In genomic region chr21:32728455-32729237, GRCh38 we compare ENCODE assay signal across 8 cellular contexts. TPM values are rescaled to one million over a fixed set of nuclear protein-coding genes. Genes with fewer than 3 reads are reported as not detected.
DNase-seq lines count a peak whose midpoint lies in the region; FAIRE-seq and TF ChIP-seq lines count a peak whose summit lies in the region.

No MANE protein-coding gene starts in this region.

- peak overlapping the region in 2 of 4 experiments; percentile 34 to 39; a peak in 2 of 7 replicates for H3K9ac ChIP-seq in H1 (replicated peaks in 1 of 4; ENCODE audit: extremely low read depth in 1 of 4, low read depth in 3 of 4, low read length in 3 of 4)

- no peaks in the 10 kb centered on the region for H3K79me2 ChIP-seq in H1 (ENCODE audit: control insufficient read depth in 1 of 2, insufficient read depth in 2 of 2, low read length in 2 of 2)

- peak overlapping the region; percentile 83 to 93 for H3K4me2 ChIP-seq in H1 (ENCODE audit: insufficient read depth in 1 of 2, low read depth in 2 of 2, low read length in 2 of 2)

- POLR2A ChIA-PET in H1 (lab: Charles Lee; ENCODE audit: partially characterized antibody): interaction anchor here (0.7 to 2.6 kb wide), 6 partner anchors 8 to 45 kb away, joined by 3 to 14 read pairs (median 6); partner anchors contain the start of gene PAXBP1

- no peak overlapping the region for H2BK5ac ChIP-seq in H1 (ENCODE audit: low read depth, low read length)

- H3K27ac ChIP-seq in 22Rv1 (peak overlapping the region; percentile 82), H1 (ENCODE audit: low read depth, low read length) (no peak overlapping the region)

- DNase-seq in G401 (ENCODE audit: low spot score) (peak; percentile 61), NOMO-1 treated with DMSO at 0.1 percent for 48 hours (lab: John Stamatoyannopoulos, UW; ENCODE audit: unreplicated experiment) (peak; percentile 70), H1 (ENCODE audit: low read depth in 1 of 2, low spot score in 2 of 2) (no peak), GM10266 (ENCODE audit: extremely low spot score) (no peak), epidermal melanocyte (ENCODE audit: insufficient read length, low spot score) (no peak)
- no peak for DNase-seq in effector CD8-positive, alpha-beta T cell (lab: John Stamatoyannopoulos, UW)

- no peaks in the 10 kb centered on the region for H3K27me3 ChIP-seq in H1 (replicated peaks in 1 of 4; ENCODE audit: control insufficient read depth in 3 of 4, extremely low read depth in 1 of 4, insufficient read depth in 3 of 4, low read length in 3 of 4)
- H3K27me3 ChIP-seq in neuron (ENCODE audit: insufficient read depth, low read length): no peaks in the 10 kb centered on the region

- H2AFZ ChIP-seq in H1 (ENCODE audit: low read length) (peak overlapping the region; percentile 54; the same call in 1 of the 2 replicates), neuron (ENCODE audit: low read depth, low read length) (peak overlapping the region; percentile 91)

- no peak overlapping the region for H4K5ac ChIP-seq in H1 (ENCODE audit: insufficient read length, low read depth, low read length)

- TF ChIP-seq CTCF in 22Rv1 (IDR thresholded peaks at IDR 0.05): no peak
- no peak for TF ChIP-seq CTCF in H1 (IDR thresholded peaks at IDR 0.05; ENCODE audit: control extremely low read depth in 1 of 3, insufficient read depth in 1 of 3, low read depth in 1 of 3, low read length in 3 of 3)
- no peak for TF ChIP-seq CTCF in GM10266 (IDR thresholded peaks at IDR 0.05; ENCODE audit: control insufficient read depth, insufficient read depth, low read depth, missing control alignments)

- no peak overlapping the region for H3K23ac ChIP-seq in H1 (ENCODE audit: insufficient read length)

- CTCF ChIA-PET in H1 (lab: Charles Lee; ENCODE audit: partially characterized antibody): interaction anchor here (0.9 to 1.8 kb wide), 7 partner anchors 28 to 128 kb away, joined by 3 to 6 read pairs (median 3); partner anchors contain the start of gene CFAP298

- no peak overlapping the region for H2AK5ac ChIP-seq in H1 (ENCODE audit: low read depth, low read length)

- 28% methylated on average over 16 of the region's 16 CpGs; no CpG with 5 or more reads in 1 of the 2 experiments for WGBS in H1 (ENCODE audit: extremely low coverage in 1 of 2, insufficient coverage in 1 of 2, insufficient read length in 1 of 2, insufficient replicate concordance in 2 of 2, low coverage in 1 of 2, low lambda C conversion rate in 2 of 2, missing lambda C conversion rate in 1 of 2), 2 experiments

- H4K20me1 ChIP-seq in H1 (replicated peaks in 1 of 2; ENCODE audit: control insufficient read depth in 1 of 2, insufficient read depth in 2 of 2, low read length in 2 of 2): peaks cover 0 to 2% of the 10 kb centered on the region in 2 experiments

- no peak overlapping the region for H3K18ac ChIP-seq in H1 (ENCODE audit: extremely low read depth, low read length)

- no peak overlapping the region for H3K14ac ChIP-seq in H1 (ENCODE audit: insufficient read length)

- no peak for TF ChIP-seq POLR2A in H1 (IDR thresholded peaks at IDR 0.05; ENCODE audit: control extremely low read depth in 1 of 2, low read depth in 2 of 2, low read length in 2 of 2)

- H3K4me3 ChIP-seq in H1 (ENCODE audit: extremely low read depth in 1 of 4, insufficient read depth in 2 of 4, low read depth in 3 of 4, low read length in 4 of 4) (peak overlapping the region; percentile 74 to 92 (median 84)), neuron (ENCODE audit: low read length) (peak overlapping the region; percentile 69)

- no peak for FAIRE-seq in H1 (lab: Jason Lieb, UNC)

- H2BK15ac ChIP-seq in H1 (ENCODE audit: low read length): no peak overlapping the region

- H3K79me1 ChIP-seq in H1 (ENCODE audit: low read depth, low read length): no peaks in the 10 kb centered on the region

- peaks cover 10% of the 10 kb centered on the region for H3K23me2 ChIP-seq in H1 (ENCODE audit: low read depth, low read length)

- peaks cover 0 to 4% (median 1%) of the 10 kb centered on the region in 4 experiments; a peak in 3 of 7 replicates for H3K4me1 ChIP-seq in H1 (replicated peaks in 1 of 4; ENCODE audit: control insufficient read depth in 3 of 4, insufficient read depth in 4 of 4, low read length in 3 of 4)
- H3K4me1 ChIP-seq in neuron (ENCODE audit: insufficient read depth, low read length): peaks cover 15% of the 10 kb centered on the region

- TF ChIP-seq EP300 in H1 (IDR thresholded peaks at IDR 0.05; ENCODE audit: borderline replicate concordance in 1 of 2, low read depth in 2 of 2, low read length in 2 of 2): no peak

- no peak overlapping the region for H2BK12ac ChIP-seq in H1 (ENCODE audit: low read depth, low read length)

- no peak overlapping the region for H3K4ac ChIP-seq in H1 (replicated peaks; ENCODE audit: insufficient read length, low read depth, low read length)

- peaks cover 0 to 8% (median 2%) of the 10 kb centered on the region in 4 experiments; a peak in 2 of 8 replicates for H3K36me3 ChIP-seq in H1 (ENCODE audit: control insufficient read depth in 2 of 4, insufficient read depth in 4 of 4, low read length in 3 of 4)
- H3K36me3 ChIP-seq in neuron (ENCODE audit: insufficient read depth, low read length): peaks cover 9% of the 10 kb centered on the region

- no peaks in the 10 kb centered on the region for H3K9me3 ChIP-seq in H1 (ENCODE audit: insufficient read depth in 2 of 2, low read depth in 1 of 2, low read length in 1 of 2)
- H3K9me3 ChIP-seq in neuron (ENCODE audit: low read length): no peaks in the 10 kb centered on the region

- no peak for TF ChIP-seq RAD21 in H1 (IDR thresholded peaks at IDR 0.05 in 1 of 2, conservative IDR thresholded peaks at IDR 0.05 in 1 of 2; ENCODE audit: low read depth in 2 of 2, low read length in 2 of 2)

- no peak overlapping the region for H2BK20ac ChIP-seq in H1 (ENCODE audit: low read length)

- in situ Hi-C loops in G401 (cut with HindIII; ENCODE audit: low sequenced_read_pairs): no loop called here

- H4K91ac ChIP-seq in H1 (replicated peaks; ENCODE audit: insufficient read length, low read length): no peak overlapping the region

- H2BK120ac ChIP-seq in H1 (replicated peaks; ENCODE audit: low read depth, low read length): no peak overlapping the region

- H4K8ac ChIP-seq in H1 (ENCODE audit: extremely low read depth, insufficient read depth, low read length): no peak overlapping the region

- no peak overlapping the region for H3K56ac ChIP-seq in H1 (replicated peaks; ENCODE audit: insufficient read length, low read depth, low read length)

TF ChIP-seq in H1, 55 proteins besides CTCF, POLR2A, EP300 and RAD21:
- TF ChIP-seq CBX8 (IDR thresholded peaks at IDR 0.05; ENCODE audit: borderline replicate concordance, low read depth, low read length): no peak
- TF ChIP-seq SAP30 (IDR thresholded peaks at IDR 0.05; ENCODE audit: insufficient read depth, insufficient replicate concordance, low read length): peak; percentile 97
- TF ChIP-seq TCF12 (IDR thresholded peaks at IDR 0.05; ENCODE audit: low read depth, low read length): 0 out of 2 replicates have a peak, but pooled peaks have one; percentile 58
- TF ChIP-seq YY1 (IDR thresholded peaks at IDR 0.05; ENCODE audit: low read depth, low read length): peak; percentile 16; the same call in 1 of the 2 replicates
- peak in 1 of 2 experiments; percentile 99; a peak in 2 of 4 replicates for TF ChIP-seq SIN3A (conservative IDR thresholded peaks at IDR 0.05 in 1 of 2, IDR thresholded peaks at IDR 0.05 in 1 of 2; ENCODE audit: low read depth in 1 of 2, low read length in 2 of 2)

RNA-seq across cellular contexts. Expression of gene SYNJ1, which starts 0.8 kb away (rescaled TPM):
- 1.0 and 1.8 TPM in 2 replicates for total RNA-seq in G401 (2014; rRNA removed; shearing (Covaris generic))
- 4.0 and 4.3 TPM in 2 replicates for total RNA-seq in H1 (2021; fragmentation: NEBNext Ultra II Directional; extraction: Animal tissue kit (Norgen Biotek cat#: 25700))
- polyA plus RNA-seq in H1 (2011; rRNA removed): 1.3 and 1.6 TPM in 2 replicates
- polyA plus RNA-seq in H1 (2011; cell fraction: cytosol; rRNA removed): 1.4 TPM
- polyA plus RNA-seq in H1 (2011; cell fraction: nucleus; rRNA removed): 4.5 TPM
- polyA plus RNA-seq in H1 (2012, experiment 1 of 2): 1.1 to 2.0 TPM (median 1.4 TPM) in 4 replicates
- 0.12 TPM for polyA plus RNA-seq in H1 (2012, experiment 2 of 2)
- polyA plus RNA-seq in H1 (2013, experiment 1 of 2): 2.1 TPM
- polyA plus RNA-seq in H1 (2013, experiment 2 of 2): 1.3 TPM
- 3.0 and 3.4 TPM in 2 replicates for polyA minus RNA-seq in H1 (2011; rRNA and poly(A)+ RNA removed)
- 1.5 TPM for polyA minus RNA-seq in H1 (2011; cell fraction: cytosol; rRNA and poly(A)+ RNA removed)
- polyA minus RNA-seq in H1 (2011; cell fraction: nucleus; rRNA and poly(A)+ RNA removed): 5.0 TPM

RNA-seq across cellular contexts. Expression of gene PAXBP1, which starts 42.9 kb away (rescaled TPM):
- 13.4 and 26.2 TPM in 2 replicates for total RNA-seq in G401 (2014; rRNA removed; shearing (Covaris generic))
- total RNA-seq in H1 (2021; fragmentation: NEBNext Ultra II Directional; extraction: Animal tissue kit (Norgen Biotek cat#: 25700)): 58.5 and 64.0 TPM in 2 replicates
- 11.4 and 21.2 TPM in 2 replicates for polyA plus RNA-seq in H1 (2011; rRNA removed)
- polyA plus RNA-seq in H1 (2011; cell fraction: cytosol; rRNA removed): 28.6 TPM
- 33.7 TPM for polyA plus RNA-seq in H1 (2011; cell fraction: nucleus; rRNA removed)
- polyA plus RNA-seq in H1 (2012, experiment 1 of 2): 23.8 to 47.4 TPM (median 30.0 TPM) in 4 replicates
- 2.3 TPM for polyA plus RNA-seq in H1 (2012, experiment 2 of 2)
- 65.9 TPM for polyA plus RNA-seq in H1 (2013, experiment 1 of 2)
- 53.5 TPM for polyA plus RNA-seq in H1 (2013, experiment 2 of 2)
- polyA minus RNA-seq in H1 (2011; rRNA and poly(A)+ RNA removed): 25.3 and 42.8 TPM in 2 replicates
- 26.2 TPM for polyA minus RNA-seq in H1 (2011; cell fraction: cytosol; rRNA and poly(A)+ RNA removed)
- polyA minus RNA-seq in H1 (2011; cell fraction: nucleus; rRNA and poly(A)+ RNA removed): 94.0 TPM

Comparison
In these comparisons a context has a peak if more than half of its experiments do, and no peak if none do; other contexts are left out.
1. DNase-seq: peak in G401 (single experiment) and NOMO-1 treated with DMSO at 0.1 percent for 48 hours (single experiment); none in H1 (0 of 2), effector CD8-positive, alpha-beta T cell (single experiment), GM10266 (single experiment) and epidermal melanocyte (single experiment).